In genomic region chr1:25356441-25356840, GRCh38 we compare ENCODE assay signal across 23 cellular contexts. TPM values are rescaled to one million over a fixed set of nuclear protein-coding genes. Genes with fewer than 3 reads are reported as not detected.
DNase-seq lines count a peak whose midpoint lies in the region; ATAC-seq and TF ChIP-seq lines count a peak whose summit lies in the region.
"Had no signal": no experiment of that assay in that cellular context is flagged by ENCODE, and none has a peak within 500 bp of the region (broad histone marks: within the 10 kb centered on the region; RNA-seq: fewer than 3 reads in every experiment).

No MANE protein-coding gene starts in this region.

- peak overlapping the region; percentile 41 for H3K4me3 Mint-ChIP-seq in T-helper 1 cell treated with Interleukin-12 subunit alpha and Interleukin-12 subunit beta and Interleukin-4 antibody, amounts not matched to agents 30 μg/mL and 1 μg/mL, for 36 hours
- no peak overlapping the region for H3K4me3 Mint-ChIP-seq in CD8-positive, alpha-beta T cell
- peak overlapping the region; percentile 7 for H3K4me3 Mint-ChIP-seq in activated CD8-positive, alpha-beta T cell treated with anti-CD3 and anti-CD28 coated beads, Interleukin-2, amount 10 ng/mL, durations not matched to agents 7 days and 5 days
- no peak overlapping the region for H3K4me3 Mint-ChIP-seq in immature natural killer cell
- H3K4me3 Mint-ChIP-seq: naive B cell; stimulated activated naive B cell treated with anti-CD40 and anti-IgM and Interleukin-4, amounts not matched to agents 10 μg/mL and 1 μg/mL and 100 μg/mL, for 72 hours had no signal

- no peak overlapping the region for H3K27ac ChIP-seq in CD8-positive, alpha-beta T cell (ENCODE audit: low read depth, low read length)
- H3K27ac ChIP-seq: 22Rv1, BLaER1, brain microvascular endothelial cell, esophagus muscularis mucosa, upper lobe of left lung had no signal

- POLR2A ChIA-PET in CD8-positive, alpha-beta T cell (lab: Charles Lee): no interaction called here
- POLR2A ChIA-PET in activated CD8-positive, alpha-beta T cell treated with anti-CD3 and anti-CD28 coated beads, Interleukin-2, amount 10 ng/mL, durations not matched to agents 7 days and 5 days (lab: Charles Lee): interaction anchor here (0.5 to 0.6 kb wide), 2 partner anchors 109 to 193 kb away, joined by 3 read pairs; partner anchors contain the start of gene RSRP1

- H3K4me1 Mint-ChIP-seq in T-helper 1 cell treated with Interleukin-12 subunit alpha and Interleukin-12 subunit beta and Interleukin-4 antibody, amounts not matched to agents 30 μg/mL and 1 μg/mL, for 36 hours (ENCODE audit: low read depth): peaks cover 34% of the 10 kb centered on the region
- peaks cover 15% of the 10 kb centered on the region for H3K4me1 Mint-ChIP-seq in CD8-positive, alpha-beta T cell (ENCODE audit: low read depth)
- peaks cover 56% of the 10 kb centered on the region for H3K4me1 Mint-ChIP-seq in activated CD8-positive, alpha-beta T cell treated with anti-CD3 and anti-CD28 coated beads, Interleukin-2, amount 10 ng/mL, durations not matched to agents 7 days and 5 days (ENCODE audit: low read depth)
- peaks cover 8 to 17% of the 10 kb centered on the region in 2 donors for H3K4me1 Mint-ChIP-seq in immature natural killer cell

- no peaks in the 10 kb centered on the region for H3K9me3 ChIP-seq in CD8-positive, alpha-beta T cell (ENCODE audit: low read length)
- H3K9me3 ChIP-seq: BLaER1, esophagus muscularis mucosa, spleen, upper lobe of left lung had no signal

- CTCF ChIA-PET in CD8-positive, alpha-beta T cell (lab: Charles Lee): interaction anchor here (0.6 kb wide), 1 partner anchor 1157 kb away, joined by 3 read pairs; no protein-coding TSS in a partner anchor
- CTCF ChIA-PET in activated CD8-positive, alpha-beta T cell treated with anti-CD3 and anti-CD28 coated beads, Interleukin-2, amount 10 ng/mL, durations not matched to agents 7 days and 5 days (lab: Charles Lee): no interaction called here

- H3K36me3 Mint-ChIP-seq in T-helper 1 cell treated with Interleukin-12 subunit alpha and Interleukin-12 subunit beta and Interleukin-4 antibody, amounts not matched to agents 30 μg/mL and 1 μg/mL, for 36 hours (ENCODE audit: low read depth): peaks cover 46% of the 10 kb centered on the region
- peaks cover 74% of the 10 kb centered on the region for H3K36me3 Mint-ChIP-seq in CD8-positive, alpha-beta T cell
- peaks cover 66% of the 10 kb centered on the region for H3K36me3 Mint-ChIP-seq in activated CD8-positive, alpha-beta T cell treated with anti-CD3 and anti-CD28 coated beads, Interleukin-2, amount 10 ng/mL, durations not matched to agents 7 days and 5 days (ENCODE audit: low read depth)
- peaks cover 18 to 39% (median 28%) of the 10 kb centered on the region in 3 donors for H3K36me3 Mint-ChIP-seq in immature natural killer cell

- peak overlapping the region; percentile 74 for H3K27ac Mint-ChIP-seq in T-helper 1 cell treated with Interleukin-12 subunit alpha and Interleukin-12 subunit beta and Interleukin-4 antibody, amounts not matched to agents 30 μg/mL and 1 μg/mL, for 36 hours
- peak overlapping the region; percentile 42 for H3K27ac Mint-ChIP-seq in CD8-positive, alpha-beta T cell
- H3K27ac Mint-ChIP-seq in activated CD8-positive, alpha-beta T cell treated with anti-CD3 and anti-CD28 coated beads, Interleukin-2, amount 10 ng/mL, durations not matched to agents 7 days and 5 days: peak overlapping the region; percentile 82
- peak overlapping the region; percentile 1 to 76 (median 20) for H3K27ac Mint-ChIP-seq in immature natural killer cell
- H3K27ac Mint-ChIP-seq: progenitor cell of endocrine pancreas; stimulated activated naive B cell treated with anti-CD40 and anti-IgM and Interleukin-4, amounts not matched to agents 10 μg/mL and 1 μg/mL and 100 μg/mL, for 72 hours had no signal

- H3K9me3 Mint-ChIP-seq in T-helper 1 cell treated with Interleukin-12 subunit alpha and Interleukin-12 subunit beta and Interleukin-4 antibody, amounts not matched to agents 30 μg/mL and 1 μg/mL, for 36 hours: no peaks in the 10 kb centered on the region
- no peaks in the 10 kb centered on the region for H3K9me3 Mint-ChIP-seq in CD8-positive, alpha-beta T cell
- no peaks in the 10 kb centered on the region for H3K9me3 Mint-ChIP-seq in activated CD8-positive, alpha-beta T cell treated with anti-CD3 and anti-CD28 coated beads, Interleukin-2, amount 10 ng/mL, durations not matched to agents 7 days and 5 days (ENCODE audit: insufficient read depth)
- no peaks in the 10 kb centered on the region for H3K9me3 Mint-ChIP-seq in immature natural killer cell
- H3K9me3 Mint-ChIP-seq: naive B cell; stimulated activated naive B cell treated with anti-CD40 and anti-IgM and Interleukin-4, amounts not matched to agents 10 μg/mL and 1 μg/mL and 100 μg/mL, for 72 hours had no signal

- H3K36me3 ChIP-seq in CD8-positive, alpha-beta T cell (ENCODE audit: insufficient read depth, low read length): peaks cover 33% of the 10 kb centered on the region

- no peaks in the 10 kb centered on the region for H3K27me3 ChIP-seq in CD8-positive, alpha-beta T cell (ENCODE audit: insufficient read depth, low read length)
- H3K27me3 ChIP-seq: BLaER1, brain microvascular endothelial cell, dorsolateral prefrontal cortex, esophagus muscularis mucosa, spleen, upper lobe of left lung had no signal

- no peak for ATAC-seq in CD8-positive, alpha-beta T cell
- peak; percentile 13 for ATAC-seq in activated CD8-positive, alpha-beta T cell treated with anti-CD3 and anti-CD28 coated beads, Interleukin-2, amount 10 ng/mL, durations not matched to agents 7 days and 5 days
- no peak for ATAC-seq in GM18519 (IDR thresholded peaks at IDR 0.05; ENCODE audit: low FRiP score, unreplicated experiment)
- no peak for ATAC-seq in GM19395 (IDR thresholded peaks at IDR 0.05; ENCODE audit: unreplicated experiment)
- ATAC-seq in HG02759 (IDR thresholded peaks at IDR 0.05; ENCODE audit: unreplicated experiment): no peak
- ATAC-seq: stimulated activated naive B cell treated with anti-CD40 and anti-IgM and Interleukin-4, amounts not matched to agents 10 μg/mL and 1 μg/mL and 100 μg/mL, for 72 hours had no signal

- peaks cover 21% of the 10 kb centered on the region for H3K4me1 ChIP-seq in CD8-positive, alpha-beta T cell (ENCODE audit: insufficient read depth, low read length)
- H3K4me1 ChIP-seq: BLaER1, upper lobe of left lung had no signal

- no peaks in the 10 kb centered on the region for H3K27me3 Mint-ChIP-seq in T-helper 1 cell treated with Interleukin-12 subunit alpha and Interleukin-12 subunit beta and Interleukin-4 antibody, amounts not matched to agents 30 μg/mL and 1 μg/mL, for 36 hours (ENCODE audit: low read depth)
- H3K27me3 Mint-ChIP-seq in CD8-positive, alpha-beta T cell (ENCODE audit: low read depth): no peaks in the 10 kb centered on the region
- H3K27me3 Mint-ChIP-seq in activated CD8-positive, alpha-beta T cell treated with anti-CD3 and anti-CD28 coated beads, Interleukin-2, amount 10 ng/mL, durations not matched to agents 7 days and 5 days (ENCODE audit: low read depth): no peaks in the 10 kb centered on the region
- H3K27me3 Mint-ChIP-seq in immature natural killer cell (ENCODE audit: low read depth in 3 of 3): peaks cover 0 to 2% (median 0%) of the 10 kb centered on the region in 3 donors
- H3K27me3 Mint-ChIP-seq: naive B cell; progenitor cell of endocrine pancreas; stimulated activated naive B cell treated with anti-CD40 and anti-IgM and Interleukin-4, amounts not matched to agents 10 μg/mL and 1 μg/mL and 100 μg/mL, for 72 hours had no signal

- intact Hi-C loops in CD8-positive, alpha-beta T cell (cut with DNase I, micrococcal nuclease): no loop called here

- H3K4me3 ChIP-seq in CD8-positive, alpha-beta T cell (ENCODE audit: low read depth, low read length): no peak overlapping the region
- H3K4me3 ChIP-seq: BLaER1, dorsolateral prefrontal cortex, esophagus muscularis mucosa, lung, spleen, upper lobe of left lung had no signal

- DNase-seq in T-helper 1 cell (no peak), immature natural killer cell (no peak)
- no peak for DNase-seq in CD8-positive, alpha-beta T cell
- DNase-seq in activated CD8-positive, alpha-beta T cell treated with anti-CD3 and anti-CD28 coated beads, Interleukin-2, amount 10 ng/mL, durations not matched to agents 7 days and 5 days: no peak
- DNase-seq: activated effector memory CD4-positive, alpha-beta T cell treated with anti-CD3 and anti-CD28 coated beads, Interleukin-2, amount 50 U/mL, for 16 hours; brain microvascular endothelial cell; DMS153; dorsolateral prefrontal cortex; naive B cell; NCI-H1048; NCI-H748 treated with DMSO at 0.1 percent for 48 hours; spleen; stimulated activated naive B cell treated with anti-CD40 and anti-IgM and Interleukin-4, amounts not matched to agents 10 μg/mL and 1 μg/mL and 100 μg/mL, for 72 hours; upper lobe of left lung had no signal

- TF ChIP-seq CTCF in CD8-positive, alpha-beta T cell (IDR thresholded peaks at IDR 0.05): no peak

RNA-seq across cellular contexts. Expression of gene TMEM50A, which starts 18.3 kb away (rescaled TPM):
- total RNA-seq in CD8-positive, alpha-beta T cell: 100 to 1,000 TPM; 103 to 118 TPM
- total RNA-seq in activated CD8-positive, alpha-beta T cell treated with anti-CD3 and anti-CD28 coated beads, Interleukin-2, amount 10 ng/mL, durations not matched to agents 7 days and 5 days: 100 to 1,000 TPM; 117 to 127 TPM
- polyA plus RNA-seq in immature natural killer cell: 100 to 1,000 TPM; 238 to 291 (median 240) TPM

Comparison
In these comparisons a context has a peak if more than half of its experiments do, and no peak if none do; other contexts are left out.
1. H3K27ac Mint-ChIP-seq: peak in every context shown above with its lines; median percentile 82 in activated CD8-positive, alpha-beta T cell treated with anti-CD3 and anti-CD28 coated beads, Interleukin-2, amount 10 ng/mL, durations not matched to agents 7 days and 5 days; 74 in T-helper 1 cell treated with Interleukin-12 subunit alpha and Interleukin-12 subunit beta and Interleukin-4 antibody, amounts not matched to agents 30 μg/mL and 1 μg/mL, for 36 hours; 42 in CD8-positive, alpha-beta T cell; 20 in immature natural killer cell.
2. H3K4me3 Mint-ChIP-seq: peak in T-helper 1 cell treated with Interleukin-12 subunit alpha and Interleukin-12 subunit beta and Interleukin-4 antibody, amounts not matched to agents 30 μg/mL and 1 μg/mL, for 36 hours (single experiment) and activated CD8-positive, alpha-beta T cell treated with anti-CD3 and anti-CD28 coated beads, Interleukin-2, amount 10 ng/mL, durations not matched to agents 7 days and 5 days (single experiment); none in CD8-positive, alpha-beta T cell (single experiment) and immature natural killer cell (0 of 5).